31 cellular contexts compared by ENCODE assay signal in genomic region chr1:117824612-117825011, GRCh38.
A peak's percentile ranks its signal among the peaks of the same experiment; 100 is the strongest.
DNase-seq lines count a peak whose midpoint lies in the region; ATAC-seq, FAIRE-seq and TF ChIP-seq lines count a peak whose summit lies in the region.
"Had no signal": no experiment of that assay in that cellular context is flagged by ENCODE, and none has a peak within 500 bp of the region (broad histone marks: within the 10 kb centered on the region; RNA-seq: fewer than 3 reads in every experiment).

No MANE protein-coding gene starts in this region.

- peak overlapping the region; percentile 100 for H2BK120ac ChIP-seq in IMR-90 (ENCODE audit: low read depth, low read length)

- H3K36me3 ChIP-seq in IMR-90 (ENCODE audit: control insufficient read depth, insufficient read depth, low read length) (no peaks in the 10 kb centered on the region), left ventricle myocardium inferior (no peaks in the 10 kb centered on the region), thoracic aorta (no peaks in the 10 kb centered on the region)
- H3K36me3 ChIP-seq: heart right ventricle had no signal

- no TSS peak for BruUV-seq in IMR-90 (replicated peaks; lab: Mats Ljungman, UMichigan)

- no peaks in the 10 kb centered on the region for H4K20me1 ChIP-seq in IMR-90 (ENCODE audit: insufficient read depth, low read length)

- H2AFZ ChIP-seq in IMR-90 (replicated peaks; ENCODE audit: low read length, poor library complexity): no peak overlapping the region

- no peak for TF ChIP-seq RAD21 in IMR-90 (IDR thresholded peaks at IDR 0.05; ENCODE audit: low read length)

- DNase-seq in IMR-90: no peak
- DNase-seq in astrocyte of the spinal cord (ENCODE audit: low read depth, low spot score): peak; percentile 62
- DNase-seq in left ventricle myocardium inferior: no peak
- no peak for DNase-seq in thoracic aorta (ENCODE audit: low spot score)
- no peak for DNase-seq in GOT3 (lab: John Stamatoyannopoulos, UW)
- no peak for DNase-seq in frontal cortex (ENCODE audit: low spot score in 2 of 2)
- DNase-seq: activated CD4-positive, alpha-beta T cell treated with anti-CD3 and anti-CD28 coated beads for 48 hours; activated naive CD4-positive, alpha-beta T cell treated with anti-CD3 and anti-CD28 coated beads for 36 hours; activated T-cell treated with anti-CD3 and anti-CD28 coated beads, Interleukin-2, amount 50 U/mL, for 72 hours; caudate nucleus; CD4-positive, alpha-beta memory T cell; dermis blood vessel endothelial cell; heart right ventricle; KG1; mesendoderm; MV-4-11; naive B cell; NCI-H146; NCI-H2171; NCI-H524; nucleus accumbens; stimulated activated CD4-positive, alpha-beta T cell treated with anti-CD3 and anti-CD28 coated beads, Interleukin-2, amount 100 ng/mL, for 48 hours; T-helper 2 cell; testis had no signal

- peak overlapping the region; percentile 93 for H3K27ac ChIP-seq in IMR-90 (ENCODE audit: insufficient read depth, low read length)
- H3K27ac ChIP-seq in left ventricle myocardium inferior (replicated peaks): peak overlapping the region; percentile 57
- H3K27ac ChIP-seq in thoracic aorta: peak overlapping the region; percentile 69 to 74
- H3K27ac ChIP-seq: SK-N-MC, testis had no signal

- ATAC-seq in IMR-90 (ENCODE audit: low read depth) (no peak), thoracic aorta (ENCODE audit: insufficient number of reproducible peaks, low FRiP score, low read depth) (no peak), HG02571 (IDR thresholded peaks at IDR 0.05; ENCODE audit: unreplicated experiment) (no peak)
- ATAC-seq: activated T-cell treated with anti-CD3 and anti-CD28 coated beads, Interleukin-2, amount 50 U/mL, for 72 hours; stimulated activated effector memory CD8-positive, alpha-beta T cell treated with anti-CD3 and anti-CD28 coated beads, Interleukin-12 subunit alpha, Interleukin-12 subunit beta, amount 100 ng/mL, for 72 hours had no signal

- in situ Hi-C loops in IMR-90 (cut with MboI; ENCODE audit: low sequenced_read_pairs) (no loop called here), astrocyte of the spinal cord (cut with HindIII; ENCODE audit: low sequenced_read_pairs) (no loop called here)

- peak overlapping the region; percentile 100 for H3K4ac ChIP-seq in IMR-90 (ENCODE audit: low read depth, low read length)

- intact Hi-C loops in IMR-90 (cut with micrococcal nuclease) (loop anchor here (5.0 kb wide), 1 partner anchor 217 kb away; the partner anchor contains the start of gene TENT5C), left ventricle myocardium inferior (cut with micrococcal nuclease) (no loop called here)

- H3K27me3 ChIP-seq in IMR-90 (ENCODE audit: control insufficient read depth, insufficient read depth, low read length): no peaks in the 10 kb centered on the region
- no peaks in the 10 kb centered on the region for H3K27me3 ChIP-seq in left ventricle myocardium inferior (ENCODE audit: low read depth)
- no peaks in the 10 kb centered on the region for H3K27me3 ChIP-seq in thoracic aorta (replicated peaks; ENCODE audit: insufficient read depth)
- H3K27me3 ChIP-seq: heart right ventricle, testis had no signal

- H3K9me3 ChIP-seq in IMR-90 (ENCODE audit: control insufficient read depth, insufficient read depth, low read length) (no peaks in the 10 kb centered on the region), left ventricle myocardium inferior (replicated peaks) (no peaks in the 10 kb centered on the region), thoracic aorta (no peaks in the 10 kb centered on the region)
- H3K9me3 ChIP-seq: heart right ventricle, testis had no signal

- H3K4me2 ChIP-seq in IMR-90 (ENCODE audit: low read depth, low read length): no peak overlapping the region
- H3K4me2 ChIP-seq: smooth muscle cell had no signal

- dilution Hi-C loops in IMR-90 (cut with HindIII; ENCODE audit: low sequenced_read_pairs, unreplicated experiment): no loop called here

- H3K4me1 ChIP-seq in IMR-90 (ENCODE audit: control insufficient read depth, insufficient read depth, low read length): peaks cover 48% of the 10 kb centered on the region
- peaks cover 62% of the 10 kb centered on the region for H3K4me1 ChIP-seq in left ventricle myocardium inferior
- peaks cover 40 to 87% of the 10 kb centered on the region in 2 donors for H3K4me1 ChIP-seq in thoracic aorta (ENCODE audit: control insufficient read depth in 1 of 2, low read depth in 2 of 2)

- no peak for TF ChIP-seq POLR2A in IMR-90 (IDR thresholded peaks at IDR 0.05; ENCODE audit: low read depth, low read length)

- TF ChIP-seq CTCF in IMR-90 (conservative IDR thresholded peaks at IDR 0.05; ENCODE audit: low read depth, low read length) (no peak), astrocyte of the spinal cord (IDR thresholded peaks at IDR 0.05; ENCODE audit: low read depth, low read length) (no peak), left ventricle myocardium inferior (IDR thresholded peaks at IDR 0.05; ENCODE audit: borderline replicate concordance) (no peak), thoracic aorta (IDR thresholded peaks at IDR 0.05) (no peak)

- FAIRE-seq in frontal cortex (lab: Jason Lieb, UNC): no peak
- FAIRE-seq: G401.6, H54, RCC 7860 had no signal

- peaks cover 34% of the 10 kb centered on the region for H3K9me1 ChIP-seq in IMR-90 (ENCODE audit: insufficient read depth, low read length)

- peak overlapping the region; percentile 99 for H2AK5ac ChIP-seq in IMR-90 (ENCODE audit: low read depth, low read length)

- peaks cover 0 to 53% of the 10 kb centered on the region in 2 experiments; a peak in 2 of 4 replicates for H3K79me1 ChIP-seq in IMR-90 (ENCODE audit: low read depth in 1 of 2, low read length in 2 of 2)

- H4K91ac ChIP-seq in IMR-90 (ENCODE audit: insufficient read depth, low read depth, low read length): peak overlapping the region; percentile 99

- H3K18ac ChIP-seq in IMR-90 (ENCODE audit: low read depth, low read length): peak overlapping the region; percentile 93

- peak overlapping the region; percentile 99 for H3K14ac ChIP-seq in IMR-90 (replicated peaks; ENCODE audit: low read depth, low read length)

- POLR2A ChIA-PET in IMR-90 (lab: Charles Lee; ENCODE audit: unreplicated experiment): no interaction called here

- H3K4me3 ChIP-seq in IMR-90 (ENCODE audit: insufficient read depth, low read depth, low read length) (no peak overlapping the region), astrocyte of the spinal cord (ENCODE audit: low read depth, low read length) (no peak overlapping the region), left ventricle myocardium inferior (no peak overlapping the region), thoracic aorta (no peak overlapping the region)
- H3K4me3 ChIP-seq: heart right ventricle, SK-N-MC, smooth muscle cell, testis had no signal

- H2AK9ac ChIP-seq in IMR-90 (replicated peaks; ENCODE audit: low read depth, low read length, poor library complexity): peak overlapping the region; percentile 65

- CTCF ChIA-PET in IMR-90 (lab: Yijun Ruan, JAX): no interaction called here

- peak overlapping the region; percentile 92 for H3K56ac ChIP-seq in IMR-90 (ENCODE audit: extremely low read depth, insufficient read depth, low read length)

- peak overlapping the region; percentile 75 to 98 for H4K8ac ChIP-seq in IMR-90 (ENCODE audit: low read depth in 2 of 2, low read length in 2 of 2)

- H3K23ac ChIP-seq in IMR-90 (ENCODE audit: low read depth, low read length): peak overlapping the region; percentile 98

- H3K9ac ChIP-seq in IMR-90 (ENCODE audit: low read depth, low read length): no peak overlapping the region

- H2BK5ac ChIP-seq in IMR-90 (ENCODE audit: low read depth, low read length, poor library complexity, severe bottlenecking): peak overlapping the region; percentile 97

- peak overlapping the region; percentile 96 for H2BK15ac ChIP-seq in IMR-90 (ENCODE audit: low read depth, low read length)

- peak overlapping the region; percentile 31 for H4K5ac ChIP-seq in IMR-90 (ENCODE audit: low read depth, low read length)

- no CpG with 5 or more reads among the region's 1 CpG for WGBS in IMR-90 (ENCODE audit: extremely low coverage in 2 of 2, insufficient read length in 1 of 2), 2 experiments

- H2BK20ac ChIP-seq in IMR-90 (ENCODE audit: low read depth, low read length): peak overlapping the region; percentile 100

TF ChIP-seq in IMR-90, 13 proteins besides CTCF, POLR2A, EP300 and RAD21:
- no peak for TF ChIP-seq NFE2L2 (IDR thresholded peaks at IDR 0.05; ENCODE audit: low read depth, low read length)
- no peak for TF ChIP-seq FOS (IDR thresholded peaks at IDR 0.05; ENCODE audit: low read depth, low read length)
- no peak for TF ChIP-seq SMC3 (IDR thresholded peaks at IDR 0.05; ENCODE audit: low read depth, low read length)
- TF ChIP-seq MAFK (IDR thresholded peaks at IDR 0.05; ENCODE audit: low read depth, low read length): no peak
- no peak for TF ChIP-seq CHD1 (IDR thresholded peaks at IDR 0.05; ENCODE audit: low read depth, low read length)
- TF ChIP-seq ELK1 (IDR thresholded peaks at IDR 0.05; ENCODE audit: borderline replicate concordance, low read depth, low read length): no peak
- TF ChIP-seq, protein P1, sequence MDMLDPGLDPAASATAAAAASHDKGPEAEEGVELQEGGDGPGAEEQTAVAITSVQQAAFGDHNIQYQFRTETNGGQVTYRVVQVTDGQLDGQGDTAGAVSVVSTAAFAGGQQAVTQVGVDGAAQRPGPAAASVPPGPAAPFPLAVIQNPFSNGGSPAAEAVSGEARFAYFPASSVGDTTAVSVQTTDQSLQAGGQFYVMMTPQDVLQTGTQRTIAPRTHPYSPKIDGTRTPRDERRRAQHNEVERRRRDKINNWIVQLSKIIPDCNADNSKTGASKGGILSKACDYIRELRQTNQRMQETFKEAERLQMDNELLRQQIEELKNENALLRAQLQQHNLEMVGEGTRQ (IDR thresholded peaks at IDR 0.05; ENCODE audit: low read depth, low read length): no peak
- no peak for TF ChIP-seq MXI1 (IDR thresholded peaks at IDR 0.05; ENCODE audit: borderline replicate concordance, low read depth, low read length)
- TF ChIP-seq BHLHE40 (IDR thresholded peaks at IDR 0.05; ENCODE audit: low read depth, low read length): no peak
- no peak for TF ChIP-seq RCOR1 (IDR thresholded peaks at IDR 0.05; ENCODE audit: insufficient replicate concordance, low read length)
- no peak for TF ChIP-seq MAZ (IDR thresholded peaks at IDR 0.05; ENCODE audit: borderline replicate concordance, low read depth, low read length)
- no peak for TF ChIP-seq RFX5 (IDR thresholded peaks at IDR 0.05; ENCODE audit: low read depth, low read length)
- TF ChIP-seq CEBPB (IDR thresholded peaks at IDR 0.05; ENCODE audit: low read depth, low read length): no peak
